1 cellular context compared by ENCODE assay signal in the genomic region with DNA sequence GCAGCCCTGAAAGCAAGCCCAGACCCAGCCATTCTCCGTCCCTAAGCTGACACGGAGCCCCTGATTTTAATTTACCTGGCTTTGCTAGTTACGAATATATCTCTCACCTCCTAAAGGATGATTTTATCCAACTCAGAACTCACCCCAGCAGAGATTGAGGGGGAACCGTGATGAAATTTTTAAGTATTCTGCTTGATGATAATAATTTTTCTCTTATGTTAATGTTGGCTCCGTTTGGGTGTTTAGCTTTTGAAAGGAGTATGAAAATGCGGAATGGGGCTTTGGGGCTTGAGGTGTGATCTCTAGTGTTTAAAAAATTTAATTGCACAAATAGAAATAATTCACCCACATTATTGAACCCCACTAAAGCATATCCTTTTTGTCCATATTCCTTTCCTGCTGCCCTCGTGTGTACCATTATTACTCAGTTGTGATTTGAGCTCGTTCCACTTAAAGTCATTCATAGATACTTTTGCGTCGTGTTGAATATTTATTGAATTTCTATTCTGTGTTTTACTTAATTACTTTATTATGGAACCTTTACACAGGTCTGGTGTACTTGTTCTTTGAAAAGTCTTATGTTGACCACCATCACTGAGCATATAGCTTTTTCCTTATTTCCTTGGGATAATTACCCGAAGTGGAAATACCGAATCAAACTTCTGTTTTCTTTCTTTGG.
TF ChIP-seq lines count a peak whose summit lies in the region.

No MANE protein-coding gene starts in this region.

TF ChIP-seq in IMR-90, 13 proteins besides CTCF, POLR2A, EP300 and RAD21 (continued from another document):
- no peak for TF ChIP-seq MAFK (IDR thresholded peaks at IDR 0.05; ENCODE audit: low read depth, low read length)
- no peak for TF ChIP-seq MAZ (IDR thresholded peaks at IDR 0.05; ENCODE audit: borderline replicate concordance, low read depth, low read length)
